In the genomic region with DNA sequence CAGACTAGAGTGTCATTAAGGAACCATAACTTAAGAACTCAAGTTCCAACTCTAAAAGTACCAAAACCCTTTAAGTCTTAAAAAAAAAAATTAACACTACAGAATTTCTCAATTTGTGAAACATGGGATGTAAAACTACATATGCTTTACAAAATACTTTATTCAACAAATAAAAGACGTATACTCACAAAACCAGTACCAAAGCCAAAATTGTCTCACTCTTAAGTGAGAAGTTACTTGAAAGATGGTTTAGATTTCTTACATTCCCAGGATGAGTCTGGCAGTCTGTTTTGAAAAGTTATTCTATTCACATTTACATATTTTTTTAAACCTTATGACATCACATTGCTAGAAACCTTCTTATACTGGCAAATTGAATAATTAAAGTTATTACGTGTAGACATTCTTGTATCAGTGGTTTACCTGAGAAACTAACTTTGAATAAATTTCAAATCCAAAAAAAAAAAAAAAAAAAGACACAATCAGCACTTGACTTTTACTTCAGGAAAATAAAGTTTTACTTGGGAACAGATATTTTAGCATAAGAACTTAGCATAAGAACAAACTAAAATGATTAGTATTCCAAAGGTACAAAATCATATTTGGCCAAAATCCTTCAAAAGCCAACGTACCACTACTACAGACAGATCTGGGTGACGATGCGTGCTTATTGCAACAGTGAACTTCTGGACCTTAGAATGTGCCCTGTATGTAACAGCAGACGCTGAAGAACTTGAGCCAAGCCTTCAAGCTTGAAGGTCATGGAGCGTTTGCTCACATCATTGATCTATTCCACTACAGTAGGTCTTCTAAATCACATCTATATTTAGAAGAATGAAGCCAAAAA, we compare ENCODE assay signal across 10 cellular contexts. TPM values are rescaled to one million over a fixed set of nuclear protein-coding genes. Genes with fewer than 3 reads are reported as not detected.
DNase-seq lines count a peak whose midpoint lies in the region; ATAC-seq, FAIRE-seq and TF ChIP-seq lines count a peak whose summit lies in the region.
"Had no signal": no experiment of that assay in that cellular context is flagged by ENCODE, and none has a peak within 500 bp of the region (broad histone marks: within the 10 kb centered on the region; RNA-seq: fewer than 3 reads in every experiment).

No MANE protein-coding gene starts in this region.

- peaks cover 68% of the 10 kb centered on the region for H3K79me2 ChIP-seq in neural progenitor cell (ENCODE audit: low read depth)

- H2AFZ ChIP-seq in neural progenitor cell (replicated peaks) = no peak overlapping the region

- H3K4me3 Mint-ChIP-seq in neural progenitor cell = peak overlapping the region; percentile 97

- H3K9ac ChIP-seq in neural progenitor cell = no peak overlapping the region

- peak overlapping the region; percentile 90 for H3K4me2 ChIP-seq in neural progenitor cell

- peak overlapping the region; percentile 89 for H3K4me3 ChIP-seq in neural progenitor cell

- no peaks in the 10 kb centered on the region for H3K9me3 ChIP-seq in neural progenitor cell (ENCODE audit: low read depth)

- DNase-seq in DMS153 treated with DMSO at 0.1 percent for 48 hours (lab: John Stamatoyannopoulos, UW; ENCODE audit: unreplicated experiment) = peak; percentile 54
- DNase-seq in DMS153 (lab: John Stamatoyannopoulos, UW) = no peak
- DNase-seq in RCC 7860 (ENCODE audit: low spot score) = peak; percentile 46
- DNase-seq in erythroblast (lab: John Stamatoyannopoulos, UW) = peak; percentile 72 to 79
- peak; percentile 16 for DNase-seq in neural progenitor cell (ENCODE audit: low spot score)
- no peak for DNase-seq in COR-L47 (lab: John Stamatoyannopoulos, UW)

- peaks cover 43% of the 10 kb centered on the region for H4K20me1 ChIP-seq in neural progenitor cell (ENCODE audit: low read depth)

- TF ChIP-seq CTCF in neural progenitor cell (IDR thresholded peaks at IDR 0.05) = no peak

- H3K4me1 ChIP-seq in neural progenitor cell = peaks cover 34% of the 10 kb centered on the region

- H3K27me3 Mint-ChIP-seq in neural progenitor cell (ENCODE audit: insufficient read depth, low read depth) = peaks cover 2% of the 10 kb centered on the region

- peaks cover 26% of the 10 kb centered on the region for H3K4me1 Mint-ChIP-seq in neural progenitor cell

- ATAC-seq in GM18909 (IDR thresholded peaks at IDR 0.05; ENCODE audit: poor library complexity, unreplicated experiment) (no peak), HG03439 (IDR thresholded peaks at IDR 0.05; ENCODE audit: unreplicated experiment) (no peak)

- no peaks in the 10 kb centered on the region for H3K27me3 ChIP-seq in neural progenitor cell

- H3K27ac Mint-ChIP-seq in neural progenitor cell = no peak overlapping the region
- H3K27ac Mint-ChIP-seq: T-helper 1 cell treated with Interleukin-12 subunit alpha and Interleukin-12 subunit beta and Interleukin-4 antibody, amounts not matched to agents 30 μg/mL and 1 μg/mL, for 36 hours had no signal

- peaks cover 3% of the 10 kb centered on the region for H3K9me3 Mint-ChIP-seq in neural progenitor cell
- H3K9me3 Mint-ChIP-seq: T-helper 1 cell treated with Interleukin-12 subunit alpha and Interleukin-12 subunit beta and Interleukin-4 antibody, amounts not matched to agents 30 μg/mL and 1 μg/mL, for 36 hours had no signal

- H3F3A ChIP-seq in neural progenitor cell (ENCODE audit: low read depth) = peaks cover 32% of the 10 kb centered on the region

- no peak for TF ChIP-seq POLR2A in erythroblast (IDR thresholded peaks at IDR 0.05; ENCODE audit: low read length)

- H3K36me3 ChIP-seq in neural progenitor cell = no peaks in the 10 kb centered on the region

- no peak overlapping the region for H3K27ac ChIP-seq in neural progenitor cell
- H3K27ac ChIP-seq: 22Rv1 had no signal

- H3K36me3 Mint-ChIP-seq in neural progenitor cell = peaks cover 7% of the 10 kb centered on the region

- FAIRE-seq in RCC 7860 (lab: Jason Lieb, UNC) = peak; percentile 57

RNA-seq across cellular contexts. Expression of a gene that starts 2.6 kb away (rescaled TPM):
- total RNA-seq in neural progenitor cell (ENCODE audit: low replicate concordance) = 34.4 and 54.7 TPM in 2 replicates

Comparison
In these comparisons a context has a peak if more than half of its experiments do, and no peak if none do; other contexts are left out.
1. DNase-seq: peak in DMS153 treated with DMSO at 0.1 percent for 48 hours (single experiment), RCC 7860 (single experiment), erythroblast (2 of 2) and neural progenitor cell (single experiment); none in DMS153 (single experiment) and COR-L47 (single experiment).